In the genomic region with DNA sequence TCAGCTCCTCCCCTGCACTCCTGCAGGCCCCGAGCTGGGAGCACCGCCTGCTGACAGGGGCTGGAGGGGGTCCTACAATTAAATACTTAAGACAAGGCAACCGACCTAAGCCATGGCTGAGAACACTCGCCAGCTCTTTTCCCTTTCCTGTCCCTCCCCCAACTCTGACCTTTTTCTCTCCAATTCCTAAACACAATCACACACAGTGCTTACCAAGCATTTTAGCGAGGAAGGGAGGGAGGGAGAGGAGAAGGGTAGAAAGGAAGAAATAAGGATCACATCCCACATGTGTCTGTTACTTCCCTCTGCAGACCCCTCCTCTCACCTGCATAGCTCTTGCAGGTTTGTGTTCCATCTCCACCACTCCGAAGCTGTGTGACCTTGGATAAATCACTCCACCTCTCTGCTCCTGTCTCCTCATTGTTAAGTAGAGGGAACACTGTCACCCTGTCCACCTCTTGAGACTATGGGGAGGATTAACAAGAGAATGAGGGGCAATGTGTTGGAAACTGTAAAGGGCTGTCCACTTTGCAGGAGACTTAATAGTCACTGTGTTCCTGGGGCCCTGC, we compare ENCODE assay signal across 23 cellular contexts.
DNase-seq lines count a peak whose midpoint lies in the region; ATAC-seq, FAIRE-seq and TF ChIP-seq lines count a peak whose summit lies in the region.
"Had no signal": no experiment of that assay in that cellular context is flagged by ENCODE, and none has a peak within 500 bp of the region (broad histone marks: within the 10 kb centered on the region; RNA-seq: fewer than 3 reads in every experiment).

No MANE protein-coding gene starts in this region.

- ATAC-seq in SK-N-SH treated with all-trans-retinoic acid at 6 μM for 48 hours, result no peak
- ATAC-seq: Right ventricle myocardium inferior had no signal

- peaks cover 42% of the 10 kb centered on the region for H3K27me3 ChIP-seq in bronchial epithelial cell (ENCODE audit: control insufficient read depth, insufficient read depth, low read length)
- peaks cover 12% of the 10 kb centered on the region for H3K27me3 ChIP-seq in CD8-positive, alpha-beta memory T cell (ENCODE audit: insufficient read depth, low read length, poor library complexity, severe bottlenecking)
- H3K27me3 ChIP-seq: MG63 had no signal

- peak overlapping the region; percentile 69 for H3K4me3 Mint-ChIP-seq in nephron progenitor cell
- H3K4me3 Mint-ChIP-seq in type B pancreatic cell, result peak overlapping the region; percentile 72
- H3K4me3 Mint-ChIP-seq in CD8-positive, alpha-beta memory T cell, result no peak overlapping the region
- H3K4me3 Mint-ChIP-seq: HFFc6 had no signal

- TF ChIP-seq CTCF in bronchial epithelial cell (IDR thresholded peaks at IDR 0.05; ENCODE audit: insufficient read depth, low read length, severe bottlenecking), result no peak
- TF ChIP-seq CTCF in nephron progenitor cell (IDR thresholded peaks at IDR 0.05), result no peak
- no peak for TF ChIP-seq CTCF in type B pancreatic cell (conservative IDR thresholded peaks at IDR 0.05)

- peak overlapping the region; percentile 67 for H3K27ac Mint-ChIP-seq in nephron progenitor cell
- H3K27ac Mint-ChIP-seq in type B pancreatic cell, result peak overlapping the region; percentile 32
- H3K27ac Mint-ChIP-seq in CD8-positive, alpha-beta memory T cell, result no peak overlapping the region
- H3K27ac Mint-ChIP-seq: HFFc6 had no signal

- no peaks in the 10 kb centered on the region for H3K36me3 Mint-ChIP-seq in nephron progenitor cell (ENCODE audit: low read depth)
- H3K36me3 Mint-ChIP-seq in type B pancreatic cell, result no peaks in the 10 kb centered on the region
- H3K36me3 Mint-ChIP-seq in CD8-positive, alpha-beta memory T cell, result no peaks in the 10 kb centered on the region

- H3K4me1 Mint-ChIP-seq in nephron progenitor cell, result peaks cover 82% of the 10 kb centered on the region
- peaks cover 77% of the 10 kb centered on the region for H3K4me1 Mint-ChIP-seq in type B pancreatic cell (ENCODE audit: unreplicated experiment)
- no peaks in the 10 kb centered on the region for H3K4me1 Mint-ChIP-seq in CD8-positive, alpha-beta memory T cell

- no peaks in the 10 kb centered on the region for H3K9me3 ChIP-seq in CD8-positive, alpha-beta memory T cell (ENCODE audit: low read length)
- H3K9me3 ChIP-seq: MG63, SJSA1 had no signal

- H3K4me1 ChIP-seq in CD8-positive, alpha-beta memory T cell (ENCODE audit: insufficient read depth, low read length), result no peaks in the 10 kb centered on the region
- H3K4me1 ChIP-seq: SJSA1 had no signal

- CTCF ChIA-PET in CD8-positive, alpha-beta memory T cell (lab: Charles Lee), result interaction anchor here (1.3 kb wide), 1 partner anchor 18 kb away, joined by 3 read pairs; no protein-coding TSS in a partner anchor

- peaks cover 41% of the 10 kb centered on the region for H3K27me3 Mint-ChIP-seq in nephron progenitor cell (ENCODE audit: low read depth, poor library complexity)
- H3K27me3 Mint-ChIP-seq in type B pancreatic cell, result peaks cover 66% of the 10 kb centered on the region
- H3K27me3 Mint-ChIP-seq in CD8-positive, alpha-beta memory T cell, result peaks cover 40 to 85% of the 10 kb centered on the region in 2 donors

- no peak overlapping the region for H3K27ac ChIP-seq in CD8-positive, alpha-beta memory T cell (ENCODE audit: low read depth, low read length)
- H3K27ac ChIP-seq: C4-2B, SJSA1 had no signal

- FAIRE-seq in bronchial epithelial cell (lab: Jason Lieb, UNC), result peak; percentile 66
- FAIRE-seq: D721Med, GM19239, H54 had no signal

- DNase-seq in NCI-H82 (lab: John Stamatoyannopoulos, UW) (peak; percentile 68), NCI-H82 treated with DMSO at 0.1 percent for 48 hours (lab: John Stamatoyannopoulos, UW; ENCODE audit: unreplicated experiment) (no peak), bronchial epithelial cell (ENCODE audit: low read depth) (no peak), nephron progenitor cell (no peak), type B pancreatic cell (ENCODE audit: extremely low spot score, unreplicated experiment) (no peak)
- DNase-seq in CD8-positive, alpha-beta memory T cell, result no peak
- DNase-seq in activated T-cell treated with anti-CD3 and anti-CD28 coated beads, Interleukin-2, amount 50 U/mL, for 48 hours, result no peak
- DNase-seq: 8988T, DMS53, GDM1, HFFc6, MG63, NCI-H1048, NCI-H187, NCI-H2171, OCI-M1 had no signal

- no peak overlapping the region for H3K4me3 ChIP-seq in bronchial epithelial cell (ENCODE audit: low read depth, low read length)
- no peak overlapping the region for H3K4me3 ChIP-seq in CD8-positive, alpha-beta memory T cell (ENCODE audit: low read length)
- H3K4me3 ChIP-seq: MG63, SJSA1 had no signal

- no peaks in the 10 kb centered on the region for H3K9me3 Mint-ChIP-seq in nephron progenitor cell
- H3K9me3 Mint-ChIP-seq in type B pancreatic cell, result no peaks in the 10 kb centered on the region
- no peaks in the 10 kb centered on the region for H3K9me3 Mint-ChIP-seq in CD8-positive, alpha-beta memory T cell
- H3K9me3 Mint-ChIP-seq: HFFc6 had no signal

- POLR2A ChIA-PET in CD8-positive, alpha-beta memory T cell (lab: Charles Lee), result no interaction called here

- H3K36me3 ChIP-seq in bronchial epithelial cell (ENCODE audit: control insufficient read depth, insufficient read depth, low read length), result no peaks in the 10 kb centered on the region
- no peaks in the 10 kb centered on the region for H3K36me3 ChIP-seq in CD8-positive, alpha-beta memory T cell (ENCODE audit: insufficient read depth, low read length)
- H3K36me3 ChIP-seq: MG63, SJSA1 had no signal

TF ChIP-seq in SK-N-SH treated with all-trans-retinoic acid at 6 μM for 48 hours, 23 proteins besides CTCF, POLR2A, EP300 and RAD21:
- TF ChIP-seq TOX (CRISPR knock-in tag; IDR thresholded peaks at IDR 0.05; ENCODE audit: borderline replicate concordance) (no peak), CSDC2 (CRISPR knock-in tag; IDR thresholded peaks at IDR 0.05) (no peak), ZNF565 (CRISPR knock-in tag; conservative IDR thresholded peaks at IDR 0.05; ENCODE audit: low read depth) (no peak), ZNF8 (CRISPR knock-in tag; IDR thresholded peaks at IDR 0.05) (no peak), ARNTL (CRISPR knock-in tag; IDR thresholded peaks at IDR 0.05; ENCODE audit: borderline replicate concordance, low read depth) (no peak), ZNF70 (CRISPR knock-in tag; IDR thresholded peaks at IDR 0.05) (no peak), ZFP3 (CRISPR knock-in tag; IDR thresholded peaks at IDR 0.05) (no peak), RARB (CRISPR knock-in tag; IDR thresholded peaks at IDR 0.05) (no peak), PPARA (CRISPR knock-in tag; IDR thresholded peaks at IDR 0.05; ENCODE audit: borderline replicate concordance) (no peak), OSR1 (CRISPR knock-in tag; IDR thresholded peaks at IDR 0.05) (no peak), ISL1 (CRISPR knock-in tag; IDR thresholded peaks at IDR 0.05) (no peak)
- TF ChIP-seq, protein P1, sequence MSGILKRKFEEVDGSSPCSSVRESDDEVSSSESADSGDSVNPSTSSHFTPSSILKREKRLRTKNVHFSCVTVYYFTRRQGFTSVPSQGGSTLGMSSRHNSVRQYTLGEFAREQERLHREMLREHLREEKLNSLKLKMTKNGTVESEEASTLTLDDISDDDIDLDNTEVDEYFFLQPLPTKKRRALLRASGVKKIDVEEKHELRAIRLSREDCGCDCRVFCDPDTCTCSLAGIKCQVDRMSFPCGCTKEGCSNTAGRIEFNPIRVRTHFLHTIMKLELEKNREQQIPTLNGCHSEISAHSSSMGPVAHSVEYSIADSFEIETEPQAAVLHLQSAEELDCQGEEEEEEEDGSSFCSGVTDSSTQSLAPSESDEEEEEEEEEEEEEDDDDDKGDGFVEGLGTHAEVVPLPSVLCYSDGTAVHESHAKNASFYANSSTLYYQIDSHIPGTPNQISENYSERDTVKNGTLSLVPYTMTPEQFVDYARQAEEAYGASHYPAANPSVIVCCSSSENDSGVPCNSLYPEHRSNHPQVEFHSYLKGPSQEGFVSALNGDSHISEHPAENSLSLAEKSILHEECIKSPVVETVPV (CRISPR knock-in tag; IDR thresholded peaks at IDR 0.05), result no peak
- TF ChIP-seq, protein P2, sequence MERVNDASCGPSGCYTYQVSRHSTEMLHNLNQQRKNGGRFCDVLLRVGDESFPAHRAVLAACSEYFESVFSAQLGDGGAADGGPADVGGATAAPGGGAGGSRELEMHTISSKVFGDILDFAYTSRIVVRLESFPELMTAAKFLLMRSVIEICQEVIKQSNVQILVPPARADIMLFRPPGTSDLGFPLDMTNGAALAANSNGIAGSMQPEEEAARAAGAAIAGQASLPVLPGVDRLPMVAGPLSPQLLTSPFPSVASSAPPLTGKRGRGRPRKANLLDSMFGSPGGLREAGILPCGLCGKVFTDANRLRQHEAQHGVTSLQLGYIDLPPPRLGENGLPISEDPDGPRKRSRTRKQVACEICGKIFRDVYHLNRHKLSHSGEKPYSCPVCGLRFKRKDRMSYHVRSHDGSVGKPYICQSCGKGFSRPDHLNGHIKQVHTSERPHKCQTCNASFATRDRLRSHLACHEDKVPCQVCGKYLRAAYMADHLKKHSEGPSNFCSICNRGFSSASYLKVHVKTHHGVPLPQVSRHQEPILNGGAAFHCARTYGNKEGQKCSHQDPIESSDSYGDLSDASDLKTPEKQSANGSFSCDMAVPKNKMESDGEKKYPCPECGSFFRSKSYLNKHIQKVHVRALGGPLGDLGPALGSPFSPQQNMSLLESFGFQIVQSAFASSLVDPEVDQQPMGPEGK (CRISPR knock-in tag; IDR thresholded peaks at IDR 0.05; ENCODE audit: borderline replicate concordance), result no peak

Comparison
In these comparisons a context has a peak if more than half of its experiments do, and no peak if none do; other contexts are left out.
1. H3K27ac Mint-ChIP-seq: peak in nephron progenitor cell (single experiment) and type B pancreatic cell (single experiment); none in CD8-positive, alpha-beta memory T cell (0 of 8).
2. H3K4me3 Mint-ChIP-seq: peak in nephron progenitor cell (single experiment) and type B pancreatic cell (single experiment); none in CD8-positive, alpha-beta memory T cell (0 of 7).